19 cellular contexts compared by ENCODE assay signal in the genomic region with DNA sequence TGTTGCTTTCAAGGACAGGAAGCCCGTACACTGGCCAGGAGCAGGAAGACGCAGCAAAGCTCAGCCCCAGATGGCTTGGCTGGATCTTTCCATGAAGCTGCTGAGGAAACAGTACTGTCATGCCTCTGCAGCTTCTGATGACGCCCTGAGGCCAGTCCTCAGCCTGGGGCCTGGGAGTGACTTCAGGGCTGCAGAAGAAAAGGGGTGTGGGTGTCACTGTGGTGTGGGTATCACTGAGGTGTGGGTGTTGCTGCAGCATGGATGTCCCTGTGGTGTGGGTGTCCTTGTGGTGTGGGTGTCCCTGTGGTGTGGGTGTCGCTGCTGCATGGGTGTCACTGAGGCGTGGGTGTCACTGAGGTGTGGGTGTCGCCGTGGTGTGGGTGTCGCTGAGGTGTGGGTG. TPM values are rescaled to one million over a fixed set of nuclear protein-coding genes. Genes with fewer than 3 reads are reported as not detected.
DNase-seq lines count a peak whose midpoint lies in the region; ATAC-seq lines count a peak whose summit lies in the region.
"Had no signal": no experiment of that assay in that cellular context is flagged by ENCODE, and none has a peak within 500 bp of the region (broad histone marks: within the 10 kb centered on the region; RNA-seq: fewer than 3 reads in every experiment).

No MANE protein-coding gene starts in this region.

- H3K27ac ChIP-seq in CD8-positive, alpha-beta memory T cell (ENCODE audit: low read depth, low read length), result peak overlapping the region; percentile 18
- H3K27ac ChIP-seq in naive thymus-derived CD4-positive, alpha-beta T cell (ENCODE audit: low read depth, low read length), result no peak overlapping the region
- H3K27ac ChIP-seq: sigmoid colon had no signal

- intact Hi-C loops in activated CD4-positive, alpha-beta T cell treated with anti-CD3 and anti-CD28 coated beads, Interleukin-2, amount 10 ng/mL, durations not matched to agents 24 days and 14 days (cut with micrococcal nuclease), result no loop called here
- intact Hi-C loops in naive thymus-derived CD4-positive, alpha-beta T cell (cut with micrococcal nuclease), result no loop called here

- peak; percentile 53 for ATAC-seq in naive thymus-derived CD4-positive, alpha-beta T cell
- no peak for ATAC-seq in GM19324 (IDR thresholded peaks at IDR 0.05; ENCODE audit: low FRiP score, unreplicated experiment)
- ATAC-seq: GM12878, Right ventricle myocardium inferior had no signal

- H3K9me3 Mint-ChIP-seq in activated CD4-positive, alpha-beta T cell treated with anti-CD3 and anti-CD28 coated beads, Interleukin-2, amount 10 ng/mL, durations not matched to agents 24 days and 14 days, result no peaks in the 10 kb centered on the region
- peaks cover 0 to 16% (median 13%) of the 10 kb centered on the region in 5 donors for H3K9me3 Mint-ChIP-seq in CD8-positive, alpha-beta memory T cell
- no peaks in the 10 kb centered on the region for H3K9me3 Mint-ChIP-seq in activated naive CD8-positive, alpha-beta T cell (ENCODE audit: low read depth)
- peaks cover 0 to 8% (median 0%) of the 10 kb centered on the region in 11 donors for H3K9me3 Mint-ChIP-seq in naive thymus-derived CD4-positive, alpha-beta T cell

- peaks cover 7% of the 10 kb centered on the region for H3K9me3 ChIP-seq in CD8-positive, alpha-beta memory T cell (ENCODE audit: low read length)
- no peaks in the 10 kb centered on the region for H3K9me3 ChIP-seq in naive thymus-derived CD4-positive, alpha-beta T cell (ENCODE audit: control insufficient read depth in 2 of 3, low read length in 3 of 3)
- H3K9me3 ChIP-seq: HAP-1, sigmoid colon had no signal

- POLR2A ChIA-PET in CD8-positive, alpha-beta memory T cell (lab: Charles Lee), result no interaction called here
- POLR2A ChIA-PET in naive thymus-derived CD4-positive, alpha-beta T cell (lab: Charles Lee), result no interaction called here

- CTCF ChIA-PET in CD8-positive, alpha-beta memory T cell (lab: Charles Lee), result no interaction called here
- CTCF ChIA-PET in naive thymus-derived CD4-positive, alpha-beta T cell (lab: Charles Lee), result no interaction called here

- no peak overlapping the region for H3K4me3 Mint-ChIP-seq in activated CD4-positive, alpha-beta T cell treated with anti-CD3 and anti-CD28 coated beads, Interleukin-2, amount 10 ng/mL, durations not matched to agents 24 days and 14 days
- H3K4me3 Mint-ChIP-seq in CD8-positive, alpha-beta memory T cell, result peak overlapping the region; percentile 32 to 91 (median 77)
- no peak overlapping the region for H3K4me3 Mint-ChIP-seq in activated naive CD8-positive, alpha-beta T cell
- H3K4me3 Mint-ChIP-seq in naive thymus-derived CD4-positive, alpha-beta T cell, result peak overlapping the region in 2 of 10 donors; percentile 12 to 35

- peak overlapping the region; percentile 52 for H3K27ac Mint-ChIP-seq in activated CD4-positive, alpha-beta T cell treated with anti-CD3 and anti-CD28 coated beads, Interleukin-2, amount 10 ng/mL, durations not matched to agents 24 days and 14 days
- peak overlapping the region; percentile 74 to 100 (median 92) for H3K27ac Mint-ChIP-seq in CD8-positive, alpha-beta memory T cell
- H3K27ac Mint-ChIP-seq in activated naive CD8-positive, alpha-beta T cell, result peak overlapping the region; percentile 78
- H3K27ac Mint-ChIP-seq in naive thymus-derived CD4-positive, alpha-beta T cell, result peak overlapping the region in 3 of 9 donors; percentile 5 to 34 (median 22)

- H3K4me1 Mint-ChIP-seq in activated CD4-positive, alpha-beta T cell treated with anti-CD3 and anti-CD28 coated beads, Interleukin-2, amount 10 ng/mL, durations not matched to agents 24 days and 14 days, result peaks cover 2% of the 10 kb centered on the region
- peaks cover 13 to 18% (median 16%) of the 10 kb centered on the region in 3 donors for H3K4me1 Mint-ChIP-seq in CD8-positive, alpha-beta memory T cell
- H3K4me1 Mint-ChIP-seq in activated naive CD8-positive, alpha-beta T cell (ENCODE audit: low read depth), result peaks cover 8% of the 10 kb centered on the region
- H3K4me1 Mint-ChIP-seq in naive thymus-derived CD4-positive, alpha-beta T cell, result peaks cover 0 to 7% (median 4%) of the 10 kb centered on the region in 7 donors

- no peaks in the 10 kb centered on the region for H3K36me3 ChIP-seq in CD8-positive, alpha-beta memory T cell (ENCODE audit: insufficient read depth, low read length)
- no peaks in the 10 kb centered on the region for H3K36me3 ChIP-seq in naive thymus-derived CD4-positive, alpha-beta T cell (ENCODE audit: control insufficient read depth in 2 of 3, insufficient read depth in 3 of 3, low read length in 3 of 3)
- H3K36me3 ChIP-seq: HAP-1, sigmoid colon had no signal

- H3K36me3 Mint-ChIP-seq in activated CD4-positive, alpha-beta T cell treated with anti-CD3 and anti-CD28 coated beads, Interleukin-2, amount 10 ng/mL, durations not matched to agents 24 days and 14 days (ENCODE audit: low read depth), result peaks cover 2% of the 10 kb centered on the region
- no peaks in the 10 kb centered on the region for H3K36me3 Mint-ChIP-seq in CD8-positive, alpha-beta memory T cell
- peaks cover 3% of the 10 kb centered on the region for H3K36me3 Mint-ChIP-seq in activated naive CD8-positive, alpha-beta T cell
- no peaks in the 10 kb centered on the region for H3K36me3 Mint-ChIP-seq in naive thymus-derived CD4-positive, alpha-beta T cell

- H3K27me3 Mint-ChIP-seq in activated CD4-positive, alpha-beta T cell treated with anti-CD3 and anti-CD28 coated beads, Interleukin-2, amount 10 ng/mL, durations not matched to agents 24 days and 14 days, result peaks cover 20% of the 10 kb centered on the region
- H3K27me3 Mint-ChIP-seq in CD8-positive, alpha-beta memory T cell, result peaks cover 23 to 32% of the 10 kb centered on the region in 2 donors
- H3K27me3 Mint-ChIP-seq in activated naive CD8-positive, alpha-beta T cell, result peaks cover 9% of the 10 kb centered on the region
- peaks cover 12 to 27% (median 23%) of the 10 kb centered on the region in 5 donors for H3K27me3 Mint-ChIP-seq in naive thymus-derived CD4-positive, alpha-beta T cell

- peaks cover 6% of the 10 kb centered on the region for H3K4me1 ChIP-seq in CD8-positive, alpha-beta memory T cell (ENCODE audit: insufficient read depth, low read length)
- H3K4me1 ChIP-seq in naive thymus-derived CD4-positive, alpha-beta T cell (ENCODE audit: control insufficient read depth in 2 of 2, insufficient read depth in 2 of 2, low read length in 2 of 2), result peaks cover 2 to 12% of the 10 kb centered on the region in 2 donors
- H3K4me1 ChIP-seq: HAP-1 had no signal

- DNase-seq in activated CD4-positive, alpha-beta T cell treated with anti-CD3 and anti-CD28 coated beads, Interleukin-2, amount 10 ng/mL, durations not matched to agents 24 days and 14 days, result no peak
- no peak for DNase-seq in activated CD4-positive, alpha-beta T cell treated with anti-CD3 and anti-CD28 coated beads for 48 hours
- DNase-seq in CD8-positive, alpha-beta memory T cell, result peak in 4 of 5 donors; percentile 21 to 74 (median 52)
- no peak for DNase-seq in naive thymus-derived CD4-positive, alpha-beta T cell
- DNase-seq in NCI-H345 (lab: John Stamatoyannopoulos, UW), result no peak
- DNase-seq in HuH-7.5 (ENCODE audit: low spot score), result no peak
- DNase-seq: 8988T, GF-D8, hypothalamus, kidney, NCI-H1417 treated with DMSO at 0.1 percent for 48 hours, NCI-H526 treated with DMSO at 0.1 percent for 48 hours, sigmoid colon had no signal

- H3K4me3 ChIP-seq in CD8-positive, alpha-beta memory T cell (ENCODE audit: low read length), result no peak overlapping the region
- no peak overlapping the region for H3K4me3 ChIP-seq in naive thymus-derived CD4-positive, alpha-beta T cell (ENCODE audit: low read length)
- H3K4me3 ChIP-seq: GM12878, HAP-1, lung, sigmoid colon had no signal

- H3K27me3 ChIP-seq in CD8-positive, alpha-beta memory T cell (ENCODE audit: insufficient read depth, low read length, poor library complexity, severe bottlenecking), result peaks cover 5% of the 10 kb centered on the region
- no peaks in the 10 kb centered on the region for H3K27me3 ChIP-seq in naive thymus-derived CD4-positive, alpha-beta T cell (ENCODE audit: control insufficient read depth in 2 of 2, insufficient read depth in 2 of 2, low read length in 2 of 2)

RNA-seq across cellular contexts. Expression of gene GAS6, which starts 12.0 kb away (rescaled TPM):
- total RNA-seq in activated CD4-positive, alpha-beta T cell treated with anti-CD3 and anti-CD28 coated beads, Interleukin-2, amount 10 ng/mL, durations not matched to agents 24 days and 14 days, result 0.17 and 0.54 TPM in 2 replicates
- under 1 TPM; 0.42 to 0.50 TPM for total RNA-seq in CD8-positive, alpha-beta memory T cell
- 0.47 TPM for polyA plus RNA-seq in CD8-positive, alpha-beta memory T cell
- total RNA-seq in naive thymus-derived CD4-positive, alpha-beta T cell, result 1 to 10 TPM; 2.4 to 5.5 (median 3.2) TPM
- polyA plus RNA-seq in naive thymus-derived CD4-positive, alpha-beta T cell, result under 1 TPM in 1 of 2 donors, not detected in 1; 0.38 TPM

Comparison
In these comparisons a context has a peak if more than half of its experiments do, and no peak if none do; other contexts are left out.
1. DNase-seq: peak in CD8-positive, alpha-beta memory T cell (4 of 5); none in activated CD4-positive, alpha-beta T cell treated with anti-CD3 and anti-CD28 coated beads, Interleukin-2, amount 10 ng/mL, durations not matched to agents 24 days and 14 days (single experiment), activated CD4-positive, alpha-beta T cell treated with anti-CD3 and anti-CD28 coated beads for 48 hours (single experiment), naive thymus-derived CD4-positive, alpha-beta T cell (0 of 9), NCI-H345 (single experiment) and HuH-7.5 (single experiment).
2. H3K4me3 Mint-ChIP-seq: peak in CD8-positive, alpha-beta memory T cell (7 of 7); none in activated CD4-positive, alpha-beta T cell treated with anti-CD3 and anti-CD28 coated beads, Interleukin-2, amount 10 ng/mL, durations not matched to agents 24 days and 14 days (single experiment) and activated naive CD8-positive, alpha-beta T cell (single experiment).